Comparison of ENCODE assay signal across 8 cellular contexts in genomic region chr3:196432137-196432879, GRCh38. TPM values are rescaled to one million over a fixed set of nuclear protein-coding genes. Genes with fewer than 3 reads are reported as not detected.
DNase-seq lines count a peak whose midpoint lies in the region; ATAC-seq and TF ChIP-seq lines count a peak whose summit lies in the region.

UBXN7 (minus strand) TSS chr3:196432427; CDS start chr3:196432399, 28 bp downstream.

- H3K79me2 ChIP-seq in ACC112 (ENCODE audit: control insufficient read depth, insufficient read depth, low read length, unreplicated experiment) = peaks cover 47% of the 10 kb centered on the region

- no peaks in the 10 kb centered on the region for H3K9me3 ChIP-seq in breast epithelium
- no peaks in the 10 kb centered on the region for H3K9me3 ChIP-seq in iPS-18a (ENCODE audit: control insufficient read depth, low read depth, low read length)
- no peaks in the 10 kb centered on the region for H3K9me3 ChIP-seq in skeletal muscle satellite cell (replicated peaks; ENCODE audit: low read length)

- peak within 1 kb of the TSS; percentile 95 for H2AFZ ChIP-seq in ACC112 (ENCODE audit: low read length, unreplicated experiment)

- peaks cover 3% of the 10 kb centered on the region; the same call in 1 of the 2 replicates for H3K36me3 ChIP-seq in ACC112 (ENCODE audit: insufficient read depth, low read length)
- no peaks in the 10 kb centered on the region for H3K36me3 ChIP-seq in breast epithelium
- peaks cover 8% of the 10 kb centered on the region for H3K36me3 ChIP-seq in iPS-18a (ENCODE audit: control insufficient read depth, low read depth, low read length)
- H3K36me3 ChIP-seq in skeletal muscle satellite cell (ENCODE audit: insufficient read depth, low read length) = peaks cover 4% of the 10 kb centered on the region

- peak within 1 kb of the TSS; percentile 89 for H3K9ac ChIP-seq in iPS-18a (ENCODE audit: low read length)
- H3K9ac ChIP-seq in skeletal muscle satellite cell (ENCODE audit: low read depth, low read length) = peak within 1 kb of the TSS; percentile 92

- peaks cover 8% of the 10 kb centered on the region for H3K4me1 ChIP-seq in ACC112 (ENCODE audit: control insufficient read depth, insufficient read depth, low read length, unreplicated experiment)
- H3K4me1 ChIP-seq in breast epithelium = no peaks in the 10 kb centered on the region
- no peaks in the 10 kb centered on the region for H3K4me1 ChIP-seq in iPS-18a (ENCODE audit: control insufficient read depth, low read depth, low read length)
- peaks cover 4% of the 10 kb centered on the region for H3K4me1 ChIP-seq in skeletal muscle satellite cell (ENCODE audit: control insufficient read depth, insufficient read depth, low read length)

- intact Hi-C loops in breast epithelium (cut with DNase I; ENCODE audit: low total_unique reads) = no loop called here

- H3K27me3 ChIP-seq in ACC112 (ENCODE audit: insufficient read depth, low read length) (no peaks in the 10 kb centered on the region), breast epithelium (no peaks in the 10 kb centered on the region), iPS-18a (ENCODE audit: control insufficient read depth, insufficient read depth, low read length) (no peaks in the 10 kb centered on the region), skeletal muscle satellite cell (ENCODE audit: control insufficient read depth, insufficient read depth, low read length) (no peaks in the 10 kb centered on the region)

- TF ChIP-seq CTCF in VCaP (conservative IDR thresholded peaks at IDR 0.05) (no peak), breast epithelium (IDR thresholded peaks at IDR 0.05) (no peak)

- H3K4me3 ChIP-seq in ACC112 (ENCODE audit: low read depth, low read length) (peak within 1 kb of the TSS; percentile 99), breast epithelium (peak within 1 kb of the TSS; percentile 86 to 99 (median 93)), iPS-18a (ENCODE audit: low read length) (peak within 1 kb of the TSS; percentile 84), skeletal muscle satellite cell (ENCODE audit: low read length) (peak within 1 kb of the TSS; percentile 99)

- H3K27ac ChIP-seq in ACC112 (ENCODE audit: low read depth, low read length) (peak within 1 kb of the TSS; percentile 66), VCaP (peak within 1 kb of the TSS; percentile 88), breast epithelium (peak within 1 kb of the TSS; percentile 97 to 98), iPS-18a (ENCODE audit: low read length) (peak within 1 kb of the TSS; percentile 71)

- peak; percentile 48 for TF ChIP-seq POLR2A in breast epithelium (IDR thresholded peaks at IDR 0.05)

- ATAC-seq in GM18870 (IDR thresholded peaks at IDR 0.05; ENCODE audit: unreplicated experiment) (peak; percentile 59), HG03108 (IDR thresholded peaks at IDR 0.05; ENCODE audit: unreplicated experiment) (peak; percentile 76)

- peak within 1 kb of the TSS; percentile 83 for H3K4me2 ChIP-seq in skeletal muscle satellite cell (ENCODE audit: low read length)

- DNase-seq in NCI-H2196 treated with DMSO at 0.1 percent for 48 hours (lab: John Stamatoyannopoulos, UW; ENCODE audit: unreplicated experiment) = peak; percentile 99
- DNase-seq in breast epithelium (ENCODE audit: low spot score in 2 of 2) = peak; percentile 86 to 95

RNA-seq across cellular contexts. Expression of gene UBXN7, which starts in this region (rescaled TPM):
- 10 to 100 TPM; 21.4 to 25.8 (median 21.6) TPM for total RNA-seq in breast epithelium
- 12.0 and 15.5 TPM in 2 replicates for total RNA-seq in skeletal muscle satellite cell (2012; rRNA removed)

Comparison
In these comparisons a context has a peak if more than half of its experiments do, and no peak if none do; other contexts are left out.
1. Peak in every context shown above with its lines: DNase-seq, ATAC-seq, H3K4me3 ChIP-seq and H3K27ac ChIP-seq.